In the genomic region with DNA sequence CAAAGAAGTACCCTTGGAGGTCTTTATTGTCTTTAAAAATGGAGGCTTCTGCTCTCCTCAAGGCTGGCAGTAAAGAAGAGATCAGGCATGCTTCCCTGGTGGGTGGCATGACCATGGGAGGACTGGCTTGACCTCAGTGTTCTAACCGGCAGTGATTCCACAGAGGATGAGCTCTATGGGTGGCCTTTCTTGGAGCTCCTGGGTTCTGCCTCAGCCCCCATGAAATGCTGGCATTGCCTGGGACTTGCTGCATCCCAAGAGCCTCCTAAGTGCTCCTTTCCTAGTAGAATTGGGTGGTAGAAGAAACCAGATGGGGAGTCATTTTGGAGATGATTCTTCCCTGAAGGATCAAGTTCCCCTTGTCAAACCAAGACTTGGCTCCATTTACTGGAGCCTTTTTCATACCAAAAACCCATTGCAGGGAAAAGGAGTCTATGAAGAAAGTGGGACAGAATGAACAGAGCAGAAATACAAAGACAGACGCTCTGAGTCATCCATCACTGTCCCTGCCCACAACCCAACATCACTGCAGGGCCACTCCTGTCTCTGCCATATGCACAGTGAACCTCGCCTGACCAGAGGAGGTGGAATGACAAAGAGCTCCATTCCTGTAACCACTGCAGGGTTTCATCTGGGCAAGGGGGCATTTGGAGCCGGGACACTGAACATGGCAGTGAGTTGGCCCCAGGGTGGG, we compare ENCODE assay signal across 30 cellular contexts. TPM values are rescaled to one million over a fixed set of nuclear protein-coding genes. Genes with fewer than 3 reads are reported as not detected.
DNase-seq lines count a peak whose midpoint lies in the region; TF ChIP-seq lines count a peak whose summit lies in the region.
"Had no signal": no experiment of that assay in that cellular context is flagged by ENCODE, and none has a peak within 500 bp of the region (broad histone marks: within the 10 kb centered on the region; RNA-seq: fewer than 3 reads in every experiment).

No MANE protein-coding gene starts in this region.

- intact Hi-C loops in activated CD4-positive, alpha-beta T cell treated with anti-CD3 and anti-CD28 coated beads, Interleukin-2, amount 10 ng/mL, durations not matched to agents 24 days and 14 days (cut with micrococcal nuclease) = no loop called here

- no peak overlapping the region for H3K9ac ChIP-seq in H9 (ENCODE audit: extremely low read depth, insufficient read length, low read length)
- no peak overlapping the region for H3K9ac ChIP-seq in neuronal stem cell (ENCODE audit: low read depth, low read length, poor library complexity)

- no peaks in the 10 kb centered on the region for H3K79me2 ChIP-seq in H9 (ENCODE audit: insufficient read depth, low read length)

- H2BK12ac ChIP-seq in H9 (ENCODE audit: insufficient read length, low read depth, low read length) = no peak overlapping the region
- no peak overlapping the region for H2BK12ac ChIP-seq in neuronal stem cell (ENCODE audit: low read length)

- H3K56ac ChIP-seq in H9 (ENCODE audit: insufficient read length, low read depth, low read length) = no peak overlapping the region

- peak; percentile 24 for DNase-seq in Ammon's horn (ENCODE audit: low spot score)
- DNase-seq in H9 = peak; percentile 14
- DNase-seq in neuronal stem cell (ENCODE audit: low spot score) = no peak
- no peak for DNase-seq in UCSD-AML1 (lab: John Stamatoyannopoulos, UW; ENCODE audit: unreplicated experiment)
- no peak for DNase-seq in activated CD4-positive, alpha-beta T cell treated with anti-CD3 and anti-CD28 coated beads, Interleukin-2, amount 10 ng/mL, durations not matched to agents 24 days and 14 days
- no peak for DNase-seq in NCI-H82 treated with DMSO at 0.1 percent for 48 hours (lab: John Stamatoyannopoulos, UW; ENCODE audit: unreplicated experiment)
- DNase-seq in DMS79 (lab: John Stamatoyannopoulos, UW) = no peak
- DNase-seq: activated CD4-positive, alpha-beta T cell treated with anti-CD3 and anti-CD28 coated beads for 1 hour; activated CD8-positive, alpha-beta T cell treated with anti-CD3 and anti-CD28 coated beads for 36 hours; cortex of kidney; DND-41; endodermal cell; esophagus squamous epithelium; foreskin keratinocyte; KG1; MM.1S; naive B cell; NCI-H1417 treated with DMSO at 0.1 percent for 48 hours; NCI-H2081; NCI-H2227 treated with DMSO at 0.1 percent for 48 hours; NCI-H526 treated with DMSO at 0.1 percent for 48 hours; SHP77; sigmoid colon; stimulated activated CD4-positive, alpha-beta T cell treated with anti-CD3 and anti-CD28 coated beads, Interleukin-4, amount 100 ng/mL, for 4 hours; trophoblast cell had no signal

- H3K27me3 Mint-ChIP-seq in H9 (ENCODE audit: low read depth) = no peaks in the 10 kb centered on the region; the same call in 1 of the 2 replicates
- peaks cover 1% of the 10 kb centered on the region for H3K27me3 Mint-ChIP-seq in activated CD4-positive, alpha-beta T cell treated with anti-CD3 and anti-CD28 coated beads, Interleukin-2, amount 10 ng/mL, durations not matched to agents 24 days and 14 days
- H3K27me3 Mint-ChIP-seq: activated CD8-positive, alpha-beta T cell treated with anti-CD3 and anti-CD28 coated beads for 36 hours had no signal

- H3K79me1 ChIP-seq in H9 (ENCODE audit: insufficient read depth, low read depth, low read length, poor library complexity, severe bottlenecking) (no peaks in the 10 kb centered on the region), neuronal stem cell (ENCODE audit: low read depth, low read length) (no peaks in the 10 kb centered on the region)

- H3K4ac ChIP-seq in H9 (ENCODE audit: low read depth, low read length) (no peak overlapping the region), neuronal stem cell (ENCODE audit: low read length) (no peak overlapping the region)

- H4K8ac ChIP-seq in H9 (replicated peaks; ENCODE audit: insufficient read length, low read depth, low read length) (no peak overlapping the region), neuronal stem cell (ENCODE audit: low read depth, low read length) (no peak overlapping the region)

- peaks cover 0 to 2% of the 10 kb centered on the region in 2 donors for H3K36me3 ChIP-seq in neuronal stem cell (replicated peaks in 1 of 2; ENCODE audit: control insufficient read depth in 2 of 2, insufficient read depth in 2 of 2, low read length in 2 of 2)
- H3K36me3 ChIP-seq: esophagus squamous epithelium, neutrophil, prostate gland, sigmoid colon had no signal

- H2BK120ac ChIP-seq in H9 (ENCODE audit: low read depth, low read length, poor library complexity, severe bottlenecking) = no peak overlapping the region
- H2BK120ac ChIP-seq in neuronal stem cell (ENCODE audit: low read depth, low read length) = no peak overlapping the region

- H2BK15ac ChIP-seq in H9 (ENCODE audit: low read depth, low read length) (no peak overlapping the region), neuronal stem cell (ENCODE audit: low read length) (no peak overlapping the region)

- H3K27ac ChIP-seq in H9 (ENCODE audit: insufficient read length, low read depth, low read length) (no peak overlapping the region), cingulate gyrus (ENCODE audit: low read depth, low read length) (peak overlapping the region; percentile 54), neuronal stem cell (replicated peaks; ENCODE audit: low read length) (no peak overlapping the region)
- H3K27ac ChIP-seq: esophagus squamous epithelium, foreskin keratinocyte, neutrophil, prostate gland, sigmoid colon had no signal

- H3K4me2 ChIP-seq in H9 (ENCODE audit: insufficient read depth, insufficient read length, low read length) (no peak overlapping the region), neuronal stem cell (ENCODE audit: insufficient read depth, low read length, poor library complexity, severe bottlenecking) (no peak overlapping the region)
- H3K4me2 ChIP-seq: GM23338 had no signal

- no peak overlapping the region for H3K14ac ChIP-seq in H9 (ENCODE audit: insufficient read depth, low read length)
- no peak overlapping the region for H3K14ac ChIP-seq in neuronal stem cell (ENCODE audit: low read length)

- no peak for TF ChIP-seq CTCF in H9 (conservative IDR thresholded peaks at IDR 0.05)

- H3K27me3 ChIP-seq in H9 (ENCODE audit: insufficient read depth, low read length) = no peaks in the 10 kb centered on the region
- H3K27me3 ChIP-seq in neuronal stem cell (ENCODE audit: control insufficient read depth in 3 of 3, insufficient read depth in 3 of 3, low read depth in 1 of 3, low read length in 3 of 3) = no peaks in the 10 kb centered on the region
- H3K27me3 ChIP-seq: esophagus squamous epithelium, sigmoid colon had no signal

- H4K91ac ChIP-seq in H9 (ENCODE audit: insufficient read length, low read depth, low read length) (no peak overlapping the region), neuronal stem cell (ENCODE audit: low read depth, low read length, poor library complexity) (no peak overlapping the region)

- H3K27ac Mint-ChIP-seq in H9 = no peak overlapping the region
- no peak overlapping the region for H3K27ac Mint-ChIP-seq in activated CD4-positive, alpha-beta T cell treated with anti-CD3 and anti-CD28 coated beads, Interleukin-2, amount 10 ng/mL, durations not matched to agents 24 days and 14 days
- H3K27ac Mint-ChIP-seq: activated CD8-positive, alpha-beta T cell treated with anti-CD3 and anti-CD28 coated beads for 36 hours; activated naive CD8-positive, alpha-beta T cell; endodermal cell; GM23338; naive B cell had no signal

- peaks cover 0 to 2% (median 1%) of the 10 kb centered on the region in 3 experiments; a peak in 2 of 7 replicates for H3K36me3 Mint-ChIP-seq in H9 (ENCODE audit: insufficient read depth in 1 of 3, low read depth in 3 of 3)
- no peaks in the 10 kb centered on the region for H3K36me3 Mint-ChIP-seq in activated CD4-positive, alpha-beta T cell treated with anti-CD3 and anti-CD28 coated beads, Interleukin-2, amount 10 ng/mL, durations not matched to agents 24 days and 14 days (ENCODE audit: low read depth)
- H3K36me3 Mint-ChIP-seq: activated naive CD8-positive, alpha-beta T cell; naive B cell had no signal

- H2AFZ ChIP-seq in H9 (ENCODE audit: low read length) = no peak overlapping the region
- H2AFZ ChIP-seq in neuronal stem cell (ENCODE audit: low read length) = no peak overlapping the region
- H2AFZ ChIP-seq: GM23338 had no signal

- no peaks in the 10 kb centered on the region; a peak in 1 of 5 replicates for H3K9me3 Mint-ChIP-seq in H9
- H3K9me3 Mint-ChIP-seq in activated CD4-positive, alpha-beta T cell treated with anti-CD3 and anti-CD28 coated beads, Interleukin-2, amount 10 ng/mL, durations not matched to agents 24 days and 14 days = no peaks in the 10 kb centered on the region
- H3K9me3 Mint-ChIP-seq: activated CD8-positive, alpha-beta T cell treated with anti-CD3 and anti-CD28 coated beads for 36 hours; endodermal cell; GM23338; naive B cell had no signal

- H2BK20ac ChIP-seq in H9 (ENCODE audit: low read depth, low read length, poor library complexity, severe bottlenecking) = no peak overlapping the region

- no peaks in the 10 kb centered on the region for H3K4me1 Mint-ChIP-seq in H9
- peaks cover 1% of the 10 kb centered on the region for H3K4me1 Mint-ChIP-seq in activated CD4-positive, alpha-beta T cell treated with anti-CD3 and anti-CD28 coated beads, Interleukin-2, amount 10 ng/mL, durations not matched to agents 24 days and 14 days
- H3K4me1 Mint-ChIP-seq: endodermal cell, GM23338 had no signal

- no peaks in the 10 kb centered on the region for H3K4me1 ChIP-seq in H9 (ENCODE audit: insufficient read depth, low read length)
- peaks cover 1 to 2% of the 10 kb centered on the region in 2 donors for H3K4me1 ChIP-seq in neuronal stem cell (ENCODE audit: control insufficient read depth in 2 of 2, insufficient read depth in 1 of 2, low read depth in 1 of 2, low read length in 2 of 2)
- H3K4me1 ChIP-seq: esophagus squamous epithelium, prostate gland had no signal

- no peak overlapping the region for H3K4me3 Mint-ChIP-seq in H9
- H3K4me3 Mint-ChIP-seq in activated CD4-positive, alpha-beta T cell treated with anti-CD3 and anti-CD28 coated beads, Interleukin-2, amount 10 ng/mL, durations not matched to agents 24 days and 14 days = no peak overlapping the region
- H3K4me3 Mint-ChIP-seq: activated CD8-positive, alpha-beta T cell treated with anti-CD3 and anti-CD28 coated beads for 36 hours; activated naive CD8-positive, alpha-beta T cell; endodermal cell; GM23338; naive B cell had no signal

- H3K9me3 ChIP-seq in H9 (ENCODE audit: control insufficient read depth, low read depth, low read length) = no peaks in the 10 kb centered on the region
- H3K9me3 ChIP-seq in neuronal stem cell (replicated peaks in 1 of 2; ENCODE audit: control insufficient read depth in 2 of 2, insufficient read depth in 1 of 2, low read depth in 1 of 2, low read length in 2 of 2) = peaks cover 0 to 4% of the 10 kb centered on the region in 2 donors
- H3K9me3 ChIP-seq: esophagus squamous epithelium, neutrophil, prostate gland, sigmoid colon had no signal

- H2BK5ac ChIP-seq in H9 (ENCODE audit: insufficient read length, low read length) (no peak overlapping the region), neuronal stem cell (ENCODE audit: low read length) (no peak overlapping the region)

- no peak overlapping the region for H2AK5ac ChIP-seq in H9 (ENCODE audit: insufficient read length, low read length)
- H2AK5ac ChIP-seq in neuronal stem cell (ENCODE audit: low read depth, low read length) = no peak overlapping the region

- H3K18ac ChIP-seq in H9 (ENCODE audit: insufficient read length, low read depth, low read length) = no peak overlapping the region
- peak overlapping the region; percentile 22 for H3K18ac ChIP-seq in neuronal stem cell (ENCODE audit: low read length)

- no CpG with 5 or more reads among the region's 4 CpGs for WGBS in H9 (ENCODE audit: extremely low coverage, insufficient read length, low lambda C conversion rate)
- WGBS in neuronal stem cell (ENCODE audit: extremely low coverage in 2 of 2, insufficient read length in 2 of 2, insufficient replicate concordance in 1 of 2), 2 donors = no CpG with 5 or more reads among the region's 4 CpGs

- no peak overlapping the region for H3T11ph ChIP-seq in H9 (ENCODE audit: low read length)

- no peak overlapping the region for H3K4me3 ChIP-seq in neuronal stem cell (ENCODE audit: low read length in 2 of 2)
- H3K4me3 ChIP-seq: esophagus squamous epithelium, GM23338, prostate gland, sigmoid colon had no signal

- H4K5ac ChIP-seq in H9 (ENCODE audit: insufficient read length, low read depth, low read length) = no peak overlapping the region

- peaks cover 2% of the 10 kb centered on the region for H4K20me1 ChIP-seq in H9 (ENCODE audit: control insufficient read depth, insufficient read depth, insufficient read length)

- H3K23ac ChIP-seq in H9 (ENCODE audit: insufficient read length, low read depth, low read length) (no peak overlapping the region), neuronal stem cell (ENCODE audit: low read depth, low read length, poor library complexity) (no peak overlapping the region)

- no peaks in the 10 kb centered on the region for H3K23me2 ChIP-seq in H9 (ENCODE audit: insufficient read length, low read depth, low read length, poor library complexity, severe bottlenecking)

RNA-seq across cellular contexts. Expression of a gene that starts 42.4 kb away (rescaled TPM):
- 13.7 and 14.2 TPM in 2 replicates for total RNA-seq in H9 (2021)
- polyA plus RNA-seq in neuronal stem cell (2013, experiment 1 of 2) = 14.6 TPM
- polyA plus RNA-seq in neuronal stem cell (2013, experiment 2 of 2) = 14.4 TPM
- 2.0 and 2.4 TPM in 2 replicates for total RNA-seq in activated CD4-positive, alpha-beta T cell treated with anti-CD3 and anti-CD28 coated beads, Interleukin-2, amount 10 ng/mL, durations not matched to agents 24 days and 14 days

Comparison
In these comparisons a context has a peak if more than half of its experiments do, and no peak if none do; other contexts are left out.
1. DNase-seq: peak in Ammon's horn (single experiment) and H9 (single experiment); none in neuronal stem cell (single experiment), UCSD-AML1 (single experiment), activated CD4-positive, alpha-beta T cell treated with anti-CD3 and anti-CD28 coated beads, Interleukin-2, amount 10 ng/mL, durations not matched to agents 24 days and 14 days (single experiment), NCI-H82 treated with DMSO at 0.1 percent for 48 hours (single experiment) and DMS79 (single experiment).